Comparison of ENCODE assay signal across 16 cellular contexts in the genomic region with DNA sequence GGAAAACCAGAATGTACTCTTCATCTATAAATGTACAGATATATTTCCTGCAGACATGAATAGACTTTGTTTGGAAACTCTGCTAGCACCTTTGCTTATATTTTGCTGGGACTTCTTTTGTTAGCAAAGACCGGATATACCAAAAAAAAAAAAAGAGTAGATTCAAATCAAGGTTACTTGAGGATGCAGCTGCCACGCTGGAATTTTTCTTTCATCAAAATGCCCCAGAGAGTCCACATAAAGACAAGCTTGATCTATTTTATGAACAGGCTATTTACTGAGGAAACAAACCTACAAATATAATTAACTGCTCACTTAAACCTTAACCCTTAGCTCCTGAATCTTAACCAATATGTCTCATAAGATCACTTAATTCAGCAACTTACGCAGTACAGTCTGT.
"Had no signal": no experiment of that assay in that cellular context is flagged by ENCODE, and none has a peak within 500 bp of the region (broad histone marks: within the 10 kb centered on the region; RNA-seq: fewer than 3 reads in every experiment).

No MANE protein-coding gene starts in this region.

- H3K27ac Mint-ChIP-seq: endodermal cell, natural killer cell, progenitor cell of endocrine pancreas, T-cell had no signal

- H3K4me3 ChIP-seq: smooth muscle cell, thyroid gland had no signal

- H3K9me3 Mint-ChIP-seq: brain; central memory CD8-positive, alpha-beta T cell; endodermal cell; natural killer cell; T-cell had no signal

- H3K36me3 ChIP-seq: thyroid gland, WERI-Rb-1 had no signal

- H3K4me2 ChIP-seq: smooth muscle cell had no signal

- DNase-seq: activated CD4-positive, alpha-beta T cell treated with anti-CD3 and anti-CD28 coated beads for 4 hours; activated naive CD4-positive, alpha-beta T cell treated with anti-CD3 and anti-CD28 coated beads, Interleukin-2, amount 50 U/mL, for 16 hours; amniotic stem cell; endodermal cell; glutamatergic neuron; natural killer cell; occipital lobe; right cardiac atrium; T-cell; thyroid gland; WERI-Rb-1 had no signal

- H3K9me3 ChIP-seq: thyroid gland had no signal

- H3K27me3 Mint-ChIP-seq: central memory CD8-positive, alpha-beta T cell; T-cell had no signal

- ATAC-seq: esophagus mucosa, natural killer cell, right cardiac atrium, T-cell had no signal

- H3K36me3 Mint-ChIP-seq: brain, natural killer cell, T-cell had no signal

- H3K27me3 ChIP-seq: thyroid gland had no signal

- H3K27ac ChIP-seq: thyroid gland, WERI-Rb-1 had no signal

- H3K4me3 Mint-ChIP-seq: central memory CD8-positive, alpha-beta T cell; endodermal cell; natural killer cell; T-cell had no signal
